In genomic region chr17:60602871-60603270, GRCh38 we compare ENCODE assay signal across 8 cellular contexts. TPM values are rescaled to one million over a fixed set of nuclear protein-coding genes. Genes with fewer than 3 reads are reported as not detected.
A peak's percentile ranks its signal among the peaks of the same experiment; 100 is the strongest.
DNase-seq lines count a peak whose midpoint lies in the region; ATAC-seq and TF ChIP-seq lines count a peak whose summit lies in the region.

No MANE protein-coding gene starts in this region.

- H3K4me3 ChIP-seq in kidney epithelial cell (ENCODE audit: low read depth, low read length) (peak overlapping the region; percentile 60), suprapubic skin (peak overlapping the region; percentile 81)

- TF ChIP-seq EP300 in suprapubic skin (IDR thresholded peaks at IDR 0.05), result no peak

- no peak for DNase-seq in activated T-cell treated with anti-CD3 and anti-CD28 coated beads, Interleukin-2, amount 50 U/mL, for 72 hours
- DNase-seq in activated T-cell treated with anti-CD3 and anti-CD28 coated beads for 4 hours (no peak), kidney epithelial cell (ENCODE audit: low read depth) (no peak), suprapubic skin (ENCODE audit: low spot score in 2 of 2) (no peak), DMS79 (lab: John Stamatoyannopoulos, UW) (no peak)
- no peak for DNase-seq in activated naive CD8-positive, alpha-beta T cell treated with anti-CD3 and anti-CD28 coated beads, Interleukin-2, amount 10 ng/mL, durations not matched to agents 7 days and 5 days

- H3K27ac Mint-ChIP-seq in activated T-cell treated with anti-CD3 and anti-CD28 coated beads, Interleukin-2, amount 50 U/mL, for 72 hours, result peak overlapping the region; percentile 2
- no peak overlapping the region for H3K27ac Mint-ChIP-seq in activated naive CD8-positive, alpha-beta T cell treated with anti-CD3 and anti-CD28 coated beads, Interleukin-2, amount 10 ng/mL, durations not matched to agents 7 days and 5 days

- WGBS in suprapubic skin, result 12% methylated on average over 1 of the region's 1 CpG

- H3K4me3 Mint-ChIP-seq in activated T-cell treated with anti-CD3 and anti-CD28 coated beads, Interleukin-2, amount 50 U/mL, for 72 hours, result peak overlapping the region; percentile 85 to 94
- peak overlapping the region; percentile 96 for H3K4me3 Mint-ChIP-seq in activated naive CD8-positive, alpha-beta T cell treated with anti-CD3 and anti-CD28 coated beads, Interleukin-2, amount 10 ng/mL, durations not matched to agents 7 days and 5 days

- H3K36me3 ChIP-seq in kidney epithelial cell (ENCODE audit: control insufficient read depth, insufficient read depth, low read length), result no peaks in the 10 kb centered on the region
- H3K36me3 ChIP-seq in suprapubic skin, result no peaks in the 10 kb centered on the region

- H3K9me3 ChIP-seq in suprapubic skin, result no peaks in the 10 kb centered on the region

- H3K27me3 ChIP-seq in kidney epithelial cell (ENCODE audit: control insufficient read depth, insufficient read depth, low read length), result no peaks in the 10 kb centered on the region
- no peaks in the 10 kb centered on the region for H3K27me3 ChIP-seq in suprapubic skin

- H3K4me1 ChIP-seq in suprapubic skin, result peaks cover 35% of the 10 kb centered on the region

- no peak for TF ChIP-seq POLR2A in suprapubic skin (IDR thresholded peaks at IDR 0.05)

- H3K27me3 Mint-ChIP-seq in activated T-cell treated with anti-CD3 and anti-CD28 coated beads, Interleukin-2, amount 50 U/mL, for 72 hours (ENCODE audit: low read depth), result no peaks in the 10 kb centered on the region
- H3K27me3 Mint-ChIP-seq in activated naive CD8-positive, alpha-beta T cell treated with anti-CD3 and anti-CD28 coated beads, Interleukin-2, amount 10 ng/mL, durations not matched to agents 7 days and 5 days, result no peaks in the 10 kb centered on the region

- H3K36me3 Mint-ChIP-seq in activated T-cell treated with anti-CD3 and anti-CD28 coated beads, Interleukin-2, amount 50 U/mL, for 72 hours (ENCODE audit: insufficient read depth in 2 of 2), result peaks cover 0 to 2% of the 10 kb centered on the region in 2 donors
- peaks cover 9% of the 10 kb centered on the region for H3K36me3 Mint-ChIP-seq in activated naive CD8-positive, alpha-beta T cell treated with anti-CD3 and anti-CD28 coated beads, Interleukin-2, amount 10 ng/mL, durations not matched to agents 7 days and 5 days

- TF ChIP-seq CTCF in kidney epithelial cell (IDR thresholded peaks at IDR 0.05; ENCODE audit: insufficient read depth, low read length, poor library complexity, severe bottlenecking), result no peak
- TF ChIP-seq CTCF in suprapubic skin (IDR thresholded peaks at IDR 0.05), result no peak

- H3K27ac ChIP-seq in suprapubic skin, result no peak overlapping the region

- peaks cover 65% of the 10 kb centered on the region for H3K4me1 Mint-ChIP-seq in activated T-cell treated with anti-CD3 and anti-CD28 coated beads, Interleukin-2, amount 50 U/mL, for 72 hours (ENCODE audit: low read depth)
- H3K4me1 Mint-ChIP-seq in activated naive CD8-positive, alpha-beta T cell treated with anti-CD3 and anti-CD28 coated beads, Interleukin-2, amount 10 ng/mL, durations not matched to agents 7 days and 5 days, result peaks cover 36% of the 10 kb centered on the region

- POLR2A ChIA-PET in activated naive CD8-positive, alpha-beta T cell treated with anti-CD3 and anti-CD28 coated beads, Interleukin-2, amount 10 ng/mL, durations not matched to agents 7 days and 5 days (lab: Charles Lee), result no interaction called here

- H3K9me3 Mint-ChIP-seq in activated T-cell treated with anti-CD3 and anti-CD28 coated beads, Interleukin-2, amount 50 U/mL, for 72 hours, result no peaks in the 10 kb centered on the region
- H3K9me3 Mint-ChIP-seq in activated naive CD8-positive, alpha-beta T cell treated with anti-CD3 and anti-CD28 coated beads, Interleukin-2, amount 10 ng/mL, durations not matched to agents 7 days and 5 days, result no peaks in the 10 kb centered on the region

- no peak for ATAC-seq in activated T-cell treated with anti-CD3 and anti-CD28 coated beads, Interleukin-2, amount 50 U/mL, for 72 hours (replicated peaks in 1 of 2)
- no peak for ATAC-seq in activated naive CD8-positive, alpha-beta T cell treated with anti-CD3 and anti-CD28 coated beads, Interleukin-2, amount 10 ng/mL, durations not matched to agents 7 days and 5 days (ENCODE audit: low read depth)
- no peak for ATAC-seq in HG02970 (IDR thresholded peaks at IDR 0.05; ENCODE audit: low FRiP score, unreplicated experiment)
- ATAC-seq in HG02623 (IDR thresholded peaks at IDR 0.05; ENCODE audit: unreplicated experiment), result no peak

RNA-seq across cellular contexts. Expression of gene PPM1D, which starts 2.9 kb away (rescaled TPM):
- 10 to 100 TPM; 13.1 to 20.0 TPM for total RNA-seq in activated T-cell treated with anti-CD3 and anti-CD28 coated beads, Interleukin-2, amount 50 U/mL, for 72 hours
- total RNA-seq in activated naive CD8-positive, alpha-beta T cell treated with anti-CD3 and anti-CD28 coated beads, Interleukin-2, amount 10 ng/mL, durations not matched to agents 7 days and 5 days, result 10 to 100 TPM; 17.1 to 17.5 TPM
- total RNA-seq in kidney epithelial cell, result 13.6 and 14.2 TPM in 2 replicates
- 10 to 100 TPM in 3 of 4 donors, 1 to 10 TPM in 1; 7.0 to 13.0 (median 11.9) TPM for total RNA-seq in suprapubic skin
